Comparison of ENCODE assay signal across 15 cellular contexts in the genomic region with DNA sequence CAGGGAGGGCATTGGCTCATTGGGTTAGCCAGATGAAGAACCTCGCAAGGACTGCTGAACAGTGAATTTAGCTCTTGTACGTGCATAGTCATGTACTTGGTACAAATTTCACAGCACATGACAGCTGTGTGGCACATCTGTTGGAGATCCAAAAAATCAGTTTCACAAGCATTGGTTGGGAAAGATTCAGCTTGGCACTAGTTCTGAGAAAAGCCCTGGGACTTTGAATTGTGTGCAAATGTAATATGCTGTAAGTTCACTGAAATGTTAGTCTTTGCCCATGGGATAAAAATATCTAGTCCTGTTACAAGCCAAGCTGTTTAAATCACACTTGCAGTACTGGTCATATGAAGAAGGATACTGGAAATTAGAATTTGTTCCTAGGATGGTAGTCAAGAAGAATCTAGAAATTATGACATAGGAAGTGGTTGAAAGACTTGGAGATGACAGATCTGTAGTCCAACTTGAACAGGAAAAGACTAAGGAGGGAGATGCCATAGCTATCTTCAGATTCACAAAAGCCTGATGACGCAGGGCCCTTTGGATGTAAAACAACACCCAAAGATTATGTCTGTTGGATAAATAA. TPM values are rescaled to one million over a fixed set of nuclear protein-coding genes. Genes with fewer than 3 reads are reported as not detected.
DNase-seq lines count a peak whose midpoint lies in the region; ATAC-seq and TF ChIP-seq lines count a peak whose summit lies in the region.
"Had no signal": no experiment of that assay in that cellular context is flagged by ENCODE, and none has a peak within 500 bp of the region (broad histone marks: within the 10 kb centered on the region; RNA-seq: fewer than 3 reads in every experiment).

No MANE protein-coding gene starts in this region.

- H4K20me1 ChIP-seq in mammary epithelial cell (ENCODE audit: insufficient read depth, low read length) = no peaks in the 10 kb centered on the region

- H2AFZ ChIP-seq in mammary epithelial cell (ENCODE audit: low read depth, low read length) (no peak overlapping the region), mesenchymal stem cell (ENCODE audit: low read depth, low read length) (no peak overlapping the region)

- peak; percentile 42 for DNase-seq in MCF 10A (ENCODE audit: unreplicated experiment)
- DNase-seq in mammary epithelial cell = no peak
- no peak for DNase-seq in esophagus squamous epithelium (lab: John Stamatoyannopoulos, UW)
- no peak for DNase-seq in mesenchymal stem cell
- DNase-seq in vagina (ENCODE audit: extremely low spot score in 2 of 2) = no peak
- DNase-seq in activated CD4-positive, alpha-beta T cell treated with anti-CD3 and anti-CD28 coated beads, Interleukin-2, amount 50 U/mL, for 4 hours = no peak
- DNase-seq in head of caudate nucleus = no peak
- DNase-seq: activated T-cell treated with anti-CD3 and anti-CD28 coated beads, Interleukin-2, amount 50 U/mL, for 72 hours; islet precursor cell; MM.1S; nephron progenitor cell; small intestine; T-cell had no signal

- H3K4me2 ChIP-seq in mammary epithelial cell (ENCODE audit: insufficient read depth, low read depth, low read length) (no peak overlapping the region), mesenchymal stem cell (ENCODE audit: low read length, poor library complexity, severe bottlenecking) (no peak overlapping the region)

- peaks cover 29% of the 10 kb centered on the region for H3K36me3 Mint-ChIP-seq in MCF 10A (ENCODE audit: insufficient read depth, unreplicated experiment)
- H3K36me3 Mint-ChIP-seq: T-cell had no signal

- dilution Hi-C loops in mammary epithelial cell (cut with HindIII; ENCODE audit: low sequenced_read_pairs) = no loop called here

- H3K79me2 ChIP-seq in mammary epithelial cell (ENCODE audit: insufficient read depth, low read length) = peaks cover 99% of the 10 kb centered on the region

- in situ Hi-C loops in mammary epithelial cell (cut with MboI; ENCODE audit: low sequenced_read_pairs in 2 of 2) = no loop called here

- no peak overlapping the region for H2BK12ac ChIP-seq in mesenchymal stem cell (ENCODE audit: low read length in 2 of 2)

- H4K91ac ChIP-seq in mesenchymal stem cell (ENCODE audit: low read length) = no peak overlapping the region

- no peak overlapping the region for H2BK120ac ChIP-seq in mesenchymal stem cell (ENCODE audit: low read depth, low read length)

- H3K18ac ChIP-seq in mesenchymal stem cell (ENCODE audit: low read depth in 1 of 2, low read length in 2 of 2) = no peak overlapping the region

- no peak overlapping the region for H2BK15ac ChIP-seq in mesenchymal stem cell (ENCODE audit: low read depth, poor library complexity, severe bottlenecking)

- H3K27ac Mint-ChIP-seq in MCF 10A (ENCODE audit: low read depth, unreplicated experiment) = peak overlapping the region; percentile 85
- H3K27ac Mint-ChIP-seq: activated T-cell treated with anti-CD3 and anti-CD28 coated beads, Interleukin-2, amount 50 U/mL, for 72 hours; nephron progenitor cell; T-cell had no signal

- no peak overlapping the region for H3K4me3 Mint-ChIP-seq in MCF 10A (ENCODE audit: unreplicated experiment)
- H3K4me3 Mint-ChIP-seq: activated T-cell treated with anti-CD3 and anti-CD28 coated beads, Interleukin-2, amount 50 U/mL, for 72 hours; nephron progenitor cell; T-cell had no signal

- no peaks in the 10 kb centered on the region for H3K27me3 ChIP-seq in mammary epithelial cell (ENCODE audit: insufficient read depth, low read length)
- H3K27me3 ChIP-seq in esophagus squamous epithelium = no peaks in the 10 kb centered on the region
- no peaks in the 10 kb centered on the region for H3K27me3 ChIP-seq in mesenchymal stem cell (ENCODE audit: control insufficient read depth in 1 of 2, insufficient read depth in 1 of 2, low read length in 2 of 2)
- no peaks in the 10 kb centered on the region for H3K27me3 ChIP-seq in vagina

- no peak overlapping the region for H3K14ac ChIP-seq in mesenchymal stem cell (ENCODE audit: low read length in 2 of 2)

- intact Hi-C loops in MCF 10A (cut with micrococcal nuclease) (no loop called here), mammary epithelial cell (cut with micrococcal nuclease) (no loop called here), esophagus squamous epithelium (cut with DNase I) (no loop called here), vagina (cut with DNase I) (no loop called here), head of caudate nucleus (cut with DNase I) (no loop called here)

- CTCF ChIA-PET in MCF 10A (lab: Yijun Ruan, JAX) (interaction anchor here (0.7 to 2.3 kb wide), 14 partner anchors 13 to 243 kb away, joined by 3 to 9 read pairs (median 6); no protein-coding TSS in a partner anchor), mammary epithelial cell (lab: Charles Lee; ENCODE audit: low non-redundant PET) (no interaction called here)

- H3K9ac ChIP-seq in mammary epithelial cell (ENCODE audit: insufficient read depth, low read length) (no peak overlapping the region), mesenchymal stem cell (ENCODE audit: low read length) (peak overlapping the region; percentile 71)

- no peaks in the 10 kb centered on the region for H3K27me3 Mint-ChIP-seq in MCF 10A (ENCODE audit: insufficient read depth, unreplicated experiment)

- H2BK5ac ChIP-seq in mesenchymal stem cell (ENCODE audit: low read depth, low read length, poor library complexity, severe bottlenecking) = no peak overlapping the region

- no peak overlapping the region for H4K8ac ChIP-seq in mesenchymal stem cell (ENCODE audit: low read length)

- BruUV-seq in MCF 10A (replicated peaks; lab: Mats Ljungman, UMichigan) = no TSS peak
- BruUV-seq in mammary epithelial cell (replicated peaks; lab: Mats Ljungman, UMichigan) = no TSS peak

- H3K23ac ChIP-seq in mesenchymal stem cell (ENCODE audit: low read length in 2 of 2) = no peak overlapping the region

- H3K9me3 ChIP-seq in mammary epithelial cell (replicated peaks; ENCODE audit: insufficient read depth, low read length) = no peaks in the 10 kb centered on the region
- no peaks in the 10 kb centered on the region for H3K9me3 ChIP-seq in esophagus squamous epithelium
- no peaks in the 10 kb centered on the region for H3K9me3 ChIP-seq in mesenchymal stem cell (ENCODE audit: control insufficient read depth, low read length)
- H3K9me3 ChIP-seq in vagina = no peaks in the 10 kb centered on the region

- H3K4me1 ChIP-seq in mammary epithelial cell (ENCODE audit: insufficient read depth, low read length) (peaks cover 30% of the 10 kb centered on the region), esophagus squamous epithelium (peaks cover 0 to 36% (median 4%) of the 10 kb centered on the region in 3 donors), mesenchymal stem cell (ENCODE audit: control insufficient read depth, insufficient read depth, low read depth, low read length) (no peaks in the 10 kb centered on the region), vagina (peaks cover 23% of the 10 kb centered on the region)

- no peaks in the 10 kb centered on the region for H3K79me1 ChIP-seq in mesenchymal stem cell (replicated peaks; ENCODE audit: low read length, poor library complexity, severe bottlenecking)

- H3K4me3 ChIP-seq in mammary epithelial cell (replicated peaks in 1 of 3; ENCODE audit: insufficient read depth in 1 of 3, low read depth in 2 of 3, low read length in 3 of 3) (no peak overlapping the region), esophagus squamous epithelium (no peak overlapping the region), mesenchymal stem cell (ENCODE audit: insufficient read depth in 1 of 2, low read depth in 1 of 2, low read length in 2 of 2) (no peak overlapping the region), vagina (no peak overlapping the region)
- H3K4me3 ChIP-seq: GM12878 had no signal

- ATAC-seq in HG02678 (IDR thresholded peaks at IDR 0.05; ENCODE audit: unreplicated experiment) = no peak
- ATAC-seq: activated T-cell treated with anti-CD3 and anti-CD28 coated beads, Interleukin-2, amount 50 U/mL, for 72 hours; GM12878; T-cell had no signal

- POLR2A ChIA-PET in MCF 10A (lab: Yijun Ruan, JAX) = interaction anchor here (0.6 to 12.6 kb wide), 28 partner anchors 8 to 265 kb away, joined by 3 to 151 read pairs (median 5); a partner anchor contains a TSS

- peaks cover 43% of the 10 kb centered on the region for H3K4me1 Mint-ChIP-seq in MCF 10A (ENCODE audit: insufficient read depth, unreplicated experiment)

- H3K27ac ChIP-seq in mammary epithelial cell (ENCODE audit: insufficient read depth, low read depth, low read length) = no peak overlapping the region
- H3K27ac ChIP-seq in esophagus squamous epithelium = peak overlapping the region; percentile 42 to 73 (median 69)
- no peak overlapping the region for H3K27ac ChIP-seq in mesenchymal stem cell (ENCODE audit: low read length, poor library complexity, severe bottlenecking)
- peak overlapping the region; percentile 34 for H3K27ac ChIP-seq in vagina

- WGBS in mammary epithelial cell (ENCODE audit: low coverage, missing lambda C conversion rate) = 80% methylated on average over 3 of the region's 3 CpGs
- 38 to 40% methylated on average over 3 of the region's 3 CpGs for WGBS in esophagus squamous epithelium, 2 donors
- WGBS in mesenchymal stem cell = 91% methylated on average over 3 of the region's 3 CpGs

- no peak overlapping the region for H3K4ac ChIP-seq in mesenchymal stem cell (ENCODE audit: low read depth in 1 of 2, low read length in 2 of 2)

- TF ChIP-seq POLR2A in esophagus squamous epithelium (IDR thresholded peaks at IDR 0.05) = no peak
- TF ChIP-seq POLR2A in vagina (IDR thresholded peaks at IDR 0.05) = no peak

- H3K36me3 ChIP-seq in mammary epithelial cell (ENCODE audit: insufficient read depth, low read length) (peaks cover 38% of the 10 kb centered on the region), esophagus squamous epithelium (no peaks in the 10 kb centered on the region), mesenchymal stem cell (ENCODE audit: control insufficient read depth in 1 of 2, insufficient read depth in 2 of 2, low read depth in 1 of 2, low read length in 2 of 2) (no peaks in the 10 kb centered on the region), vagina (no peaks in the 10 kb centered on the region)

- H3K9me3 Mint-ChIP-seq in MCF 10A (ENCODE audit: unreplicated experiment) = no peaks in the 10 kb centered on the region
- H3K9me3 Mint-ChIP-seq: activated T-cell treated with anti-CD3 and anti-CD28 coated beads, Interleukin-2, amount 50 U/mL, for 72 hours; nephron progenitor cell; T-cell had no signal

- TF ChIP-seq CTCF in MCF 10A (IDR thresholded peaks at IDR 0.05; ENCODE audit: unreplicated experiment) (no peak), mammary epithelial cell (conservative IDR thresholded peaks at IDR 0.05 in 1 of 2, IDR thresholded peaks at IDR 0.05 in 1 of 2; ENCODE audit: extremely low read depth in 1 of 2, insufficient read depth in 1 of 2, low read depth in 1 of 2, low read length in 2 of 2) (no peak), esophagus squamous epithelium (IDR thresholded peaks at IDR 0.05) (no peak), vagina (IDR thresholded peaks at IDR 0.05) (no peak)

- no peak overlapping the region for H2AK5ac ChIP-seq in mesenchymal stem cell (ENCODE audit: low read length, severe bottlenecking)

RNA-seq across cellular contexts. Expression of a gene that starts 19.2 kb away (rescaled TPM):
- total RNA-seq in MCF 10A (2022) (751 and 884 TPM in 2 replicates), mammary epithelial cell (1,000 to 10,000 TPM; 1,201 to 2,277 TPM), esophagus squamous epithelium (10 to 100 TPM in 3 of 4 donors, 1 to 10 TPM in 1; 9.4 to 17.4 (median 15.9) TPM), vagina (13.3 TPM)
- 1,668 TPM for polyA plus RNA-seq in mammary epithelial cell
- 2,109 TPM for polyA minus RNA-seq in mammary epithelial cell
- 0.37 TPM for polyA plus RNA-seq in mesenchymal stem cell (2013, experiment 1 of 2)
- 0.38 TPM for polyA plus RNA-seq in mesenchymal stem cell (2013, experiment 2 of 2)

Comparison
In these comparisons a context has a peak if more than half of its experiments do, and no peak if none do; other contexts are left out.
1. H3K27ac ChIP-seq: peak in esophagus squamous epithelium (4 of 4) and vagina (single experiment); none in mammary epithelial cell (single experiment) and mesenchymal stem cell (single experiment).
2. RNA of a gene that starts 19.2 kb away (total RNA-seq): 1,201 to 2,277 TPM in mammary epithelial cell and 751 to 884 TPM in MCF 10A; 9.4 to 17.4 TPM in esophagus squamous epithelium and 13.3 TPM in vagina (single experiment); every median in the first group is over 10 times any median in the second.